ENCODE assay signal across 20 cellular contexts in the genomic region with DNA sequence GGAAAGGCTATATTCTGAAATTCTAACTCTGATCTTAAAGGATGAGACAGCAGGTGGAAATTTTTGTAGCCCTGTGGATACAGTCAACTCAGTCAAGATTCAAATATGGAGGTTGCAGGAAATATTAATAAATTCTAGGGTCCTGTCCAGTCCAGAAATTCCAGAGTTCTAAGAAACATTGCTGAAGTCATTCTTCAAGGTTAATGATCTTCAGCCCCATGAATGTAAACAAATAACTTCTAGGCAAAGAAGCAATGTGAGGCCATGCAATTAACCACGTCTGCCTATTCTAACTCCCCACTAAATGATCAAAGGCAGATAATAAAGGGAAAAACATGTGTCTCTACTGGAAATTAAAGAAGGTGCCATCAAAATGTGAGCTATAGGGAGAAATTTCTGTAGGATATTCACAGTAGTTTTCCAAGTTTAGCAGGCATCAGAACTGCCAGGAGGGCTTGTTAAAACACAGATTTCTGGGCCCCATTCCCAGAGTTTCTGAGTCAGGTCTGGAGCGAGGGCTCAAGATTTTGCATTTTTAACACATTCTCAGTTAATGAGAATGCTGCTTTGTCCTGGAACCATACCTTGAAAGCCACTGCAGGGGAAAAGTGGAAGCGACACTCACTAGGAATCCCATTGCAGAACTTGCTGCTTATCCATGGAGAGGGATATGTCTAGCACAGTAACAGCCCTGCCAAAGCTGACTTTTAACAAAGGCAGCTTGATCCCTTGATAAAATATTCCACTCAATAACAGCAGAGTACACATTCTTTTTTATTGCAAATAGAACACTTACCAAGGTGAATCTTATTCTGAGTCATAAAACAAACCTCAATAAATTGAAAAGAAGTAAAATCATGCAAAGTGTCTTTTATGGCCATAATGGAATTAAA.
DNase-seq lines count a peak whose midpoint lies in the region; ATAC-seq and TF ChIP-seq lines count a peak whose summit lies in the region.
"Had no signal": no experiment of that assay in that cellular context is flagged by ENCODE, and none has a peak within 500 bp of the region (broad histone marks: within the 10 kb centered on the region; RNA-seq: fewer than 3 reads in every experiment).

No MANE protein-coding gene starts in this region.

- POLR2A ChIA-PET in MCF 10A (lab: Yijun Ruan, JAX), result interaction anchor here (0.6 to 2.4 kb wide), 3 partner anchors 14 to 238 kb away, joined by 3 to 7 read pairs (median 3); no protein-coding TSS in a partner anchor

- WGBS in lower leg skin, 2 donors, result 34 to 38% methylated on average over 3 of the region's 3 CpGs

- DNase-seq in MCF 10A (ENCODE audit: unreplicated experiment), result peak; percentile 49
- DNase-seq in breast epithelium (ENCODE audit: low spot score in 2 of 2), result no peak
- DNase-seq in astrocyte of the spinal cord (ENCODE audit: low read depth, low spot score), result peak; percentile 60
- DNase-seq in iris pigment epithelial cell (ENCODE audit: low read depth), result peak; percentile 48
- no peak for DNase-seq in activated effector memory CD4-positive, alpha-beta T cell treated with Interleukin-2 at 50 U/mL for 16 hours
- no peak for DNase-seq in NK-92 treated with Interleukin-12 subunit alpha and Interleukin-12 subunit beta, amount 100 ng/mL, for 24 hours (lab: John Stamatoyannopoulos, UW)
- DNase-seq in lower leg skin (ENCODE audit: low spot score in 2 of 2), result no peak
- DNase-seq: activated CD4-positive, alpha-beta T cell treated with anti-CD3 and anti-CD28 coated beads for 1 hour; CD8-positive, alpha-beta T cell; cortex of kidney; head of caudate nucleus; NCI-H1417 treated with DMSO at 0.1 percent for 48 hours; NCI-H2227 treated with DMSO at 0.1 percent for 48 hours; nucleus accumbens; SIG-M5; stimulated activated CD4-positive, alpha-beta T cell treated with anti-CD3 and anti-CD28 coated beads, Interleukin-4, amount 100 ng/mL, for 4 hours had no signal

- peaks cover 9% of the 10 kb centered on the region for H3K4me1 Mint-ChIP-seq in MCF 10A (ENCODE audit: insufficient read depth, unreplicated experiment)
- H3K4me1 Mint-ChIP-seq: GM23338 had no signal

- no peak overlapping the region for H3K27ac ChIP-seq in breast epithelium
- H3K27ac ChIP-seq: 22Rv1 had no signal

- no peaks in the 10 kb centered on the region for H3K27me3 Mint-ChIP-seq in MCF 10A (ENCODE audit: insufficient read depth, unreplicated experiment)

- intact Hi-C loops in MCF 10A (cut with micrococcal nuclease), result no loop called here
- intact Hi-C loops in breast epithelium (cut with DNase I; ENCODE audit: low total_unique reads), result no loop called here
- intact Hi-C loops in lower leg skin (cut with DNase I; ENCODE audit: low total_unique reads), result no loop called here

- peak overlapping the region; percentile 16 for H3K27ac Mint-ChIP-seq in MCF 10A (ENCODE audit: low read depth, unreplicated experiment)
- H3K27ac Mint-ChIP-seq: CD8-positive, alpha-beta T cell; GM23338 had no signal

- no peaks in the 10 kb centered on the region for H3K9me3 Mint-ChIP-seq in MCF 10A (ENCODE audit: unreplicated experiment)

- TF ChIP-seq POLR2A in breast epithelium (IDR thresholded peaks at IDR 0.05) (no peak), lower leg skin (IDR thresholded peaks at IDR 0.05) (no peak)

- H3K4me3 ChIP-seq in breast epithelium (no peak overlapping the region), astrocyte of the spinal cord (ENCODE audit: low read depth, low read length) (no peak overlapping the region), lower leg skin (ENCODE audit: low read depth, poor library complexity, severe bottlenecking) (no peak overlapping the region)
- H3K4me3 ChIP-seq: ascending aorta, GM23338 had no signal

- H3K9me3 ChIP-seq in breast epithelium, result no peaks in the 10 kb centered on the region
- H3K9me3 ChIP-seq: ascending aorta had no signal

- no peak overlapping the region for H3K4me3 Mint-ChIP-seq in MCF 10A (ENCODE audit: unreplicated experiment)
- H3K4me3 Mint-ChIP-seq: CD8-positive, alpha-beta T cell; GM23338 had no signal

- CTCF ChIA-PET in MCF 10A (lab: Yijun Ruan, JAX), result interaction anchor here (0.6 to 1.3 kb wide), 5 partner anchors 10 to 311 kb away, joined by 3 read pairs; no protein-coding TSS in a partner anchor

- H3K27me3 ChIP-seq in breast epithelium, result no peaks in the 10 kb centered on the region
- H3K27me3 ChIP-seq: ascending aorta had no signal

- H3K36me3 ChIP-seq in breast epithelium, result no peaks in the 10 kb centered on the region
- H3K36me3 ChIP-seq: ascending aorta had no signal

- H3K36me3 Mint-ChIP-seq in MCF 10A (ENCODE audit: insufficient read depth, unreplicated experiment), result no peaks in the 10 kb centered on the region
- H3K36me3 Mint-ChIP-seq: CD8-positive, alpha-beta T cell had no signal

- ATAC-seq in HG03571 (IDR thresholded peaks at IDR 0.05; ENCODE audit: unreplicated experiment), result no peak
- ATAC-seq: CD8-positive, alpha-beta T cell; GM23338 had no signal

- TF ChIP-seq CTCF in MCF 10A (IDR thresholded peaks at IDR 0.05; ENCODE audit: unreplicated experiment) (no peak), breast epithelium (IDR thresholded peaks at IDR 0.05) (no peak), astrocyte of the spinal cord (IDR thresholded peaks at IDR 0.05; ENCODE audit: low read depth, low read length) (no peak), lower leg skin (IDR thresholded peaks at IDR 0.05) (no peak)

- no peaks in the 10 kb centered on the region for H3K4me1 ChIP-seq in breast epithelium

- in situ Hi-C loops in astrocyte of the spinal cord (cut with HindIII; ENCODE audit: low sequenced_read_pairs), result no loop called here

- no TSS peak for BruUV-seq in MCF 10A (replicated peaks; lab: Mats Ljungman, UMichigan)

Comparison
In these comparisons a context has a peak if more than half of its experiments do, and no peak if none do; other contexts are left out.
1. DNase-seq: peak in MCF 10A (single experiment), astrocyte of the spinal cord (single experiment) and iris pigment epithelial cell (single experiment); none in breast epithelium (0 of 2), activated effector memory CD4-positive, alpha-beta T cell treated with Interleukin-2 at 50 U/mL for 16 hours (single experiment), NK-92 treated with Interleukin-12 subunit alpha and Interleukin-12 subunit beta, amount 100 ng/mL, for 24 hours (single experiment) and lower leg skin (0 of 2).